21 cellular contexts compared by ENCODE assay signal in the genomic region with DNA sequence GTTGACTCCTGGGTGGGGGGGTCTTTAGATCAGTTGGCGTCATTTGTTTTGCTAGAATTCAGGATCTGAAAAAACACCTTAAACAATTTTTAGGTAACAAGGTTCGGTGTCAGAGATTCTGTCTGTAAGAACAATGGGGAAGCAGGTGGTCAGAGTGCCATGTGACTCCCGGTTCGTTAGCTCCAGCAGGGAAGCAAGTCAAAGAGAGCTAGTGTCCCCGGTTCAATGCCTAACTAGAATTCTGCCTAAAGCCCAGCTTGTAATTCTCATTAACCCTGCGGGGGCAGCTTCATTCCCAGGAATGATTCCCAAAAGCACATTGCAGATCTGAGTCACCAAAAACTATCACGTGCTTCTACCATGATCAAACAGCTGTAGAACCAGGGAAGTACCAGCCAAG.
DNase-seq lines count a peak whose midpoint lies in the region; ATAC-seq, FAIRE-seq and TF ChIP-seq lines count a peak whose summit lies in the region.
"Had no signal": no experiment of that assay in that cellular context is flagged by ENCODE, and none has a peak within 500 bp of the region (broad histone marks: within the 10 kb centered on the region; RNA-seq: fewer than 3 reads in every experiment).

No MANE protein-coding gene starts in this region.

- H3K4me3 ChIP-seq in H1 (ENCODE audit: extremely low read depth in 1 of 4, insufficient read depth in 2 of 4, low read depth in 3 of 4, low read length in 4 of 4): no peak overlapping the region
- H3K4me3 ChIP-seq in mesendoderm (ENCODE audit: low read length): no peak overlapping the region
- H3K4me3 ChIP-seq: BLaER1, GM12878 had no signal

- no peaks in the 10 kb centered on the region for H3K23me2 ChIP-seq in H1 (ENCODE audit: low read depth, low read length)

- H2BK20ac ChIP-seq in H1 (ENCODE audit: low read length): peak overlapping the region; percentile 21; the same call in 1 of the 2 replicates

- no peak for TF ChIP-seq EP300 in H1 (IDR thresholded peaks at IDR 0.05; ENCODE audit: borderline replicate concordance in 1 of 2, low read depth in 2 of 2, low read length in 2 of 2)

- no peaks in the 10 kb centered on the region for H4K20me1 ChIP-seq in H1 (replicated peaks in 1 of 2; ENCODE audit: control insufficient read depth in 1 of 2, insufficient read depth in 2 of 2, low read length in 2 of 2)
- H4K20me1 ChIP-seq: BLaER1 had no signal

- FAIRE-seq in H1 (lab: Jason Lieb, UNC): no peak
- FAIRE-seq: A204.1, G401.6, GM12878, GM18507 had no signal

- POLR2A ChIA-PET in H1 (lab: Charles Lee; ENCODE audit: partially characterized antibody): no interaction called here

- no peak overlapping the region for H3K14ac ChIP-seq in H1 (ENCODE audit: insufficient read length)

- H3K4me3 Mint-ChIP-seq in activated T-cell treated with anti-CD3 and anti-CD28 coated beads, Interleukin-2, amount 50 U/mL, for 4 hours: no peak overlapping the region
- H3K4me3 Mint-ChIP-seq: CD8-positive, alpha-beta T cell; H9; IgD-negative memory B cell had no signal

- H3K36me3 ChIP-seq in H1 (ENCODE audit: control insufficient read depth in 2 of 4, insufficient read depth in 4 of 4, low read length in 3 of 4) (no peaks in the 10 kb centered on the region), mesendoderm (ENCODE audit: control insufficient read depth, insufficient read depth, low read length) (no peaks in the 10 kb centered on the region)
- H3K36me3 ChIP-seq: BLaER1 had no signal

- no peak overlapping the region for H3K4ac ChIP-seq in H1 (replicated peaks; ENCODE audit: insufficient read length, low read depth, low read length)
- H3K4ac ChIP-seq in mesendoderm (ENCODE audit: low read depth, low read length): no peak overlapping the region

- TF ChIP-seq RAD21 in H1 (IDR thresholded peaks at IDR 0.05 in 1 of 2, conservative IDR thresholded peaks at IDR 0.05 in 1 of 2; ENCODE audit: low read depth in 2 of 2, low read length in 2 of 2): no peak

- H2BK12ac ChIP-seq in H1 (ENCODE audit: low read depth, low read length): peak overlapping the region; percentile 77; the same call in 1 of the 2 replicates

- CTCF ChIA-PET in H1 (lab: Charles Lee; ENCODE audit: partially characterized antibody): interaction anchor here (0.8 to 2.7 kb wide), 3 partner anchors 8 to 163 kb away, joined by 3 to 7 read pairs (median 3); no protein-coding TSS in a partner anchor

- ATAC-seq in HG02571 (IDR thresholded peaks at IDR 0.05; ENCODE audit: unreplicated experiment) (no peak), GM21717 (IDR thresholded peaks at IDR 0.05; ENCODE audit: unreplicated experiment) (no peak)
- no peak for ATAC-seq in activated T-cell treated with anti-CD3 and anti-CD28 coated beads, Interleukin-2, amount 50 U/mL, for 4 hours
- ATAC-seq: CD8-positive, alpha-beta T cell; GM12878 had no signal

- H3K79me1 ChIP-seq in H1 (ENCODE audit: low read depth, low read length) (no peaks in the 10 kb centered on the region), mesendoderm (ENCODE audit: low read length) (no peaks in the 10 kb centered on the region)

- H4K5ac ChIP-seq in H1 (ENCODE audit: insufficient read length, low read depth, low read length) (no peak overlapping the region), mesendoderm (ENCODE audit: low read length) (no peak overlapping the region)

- no peak overlapping the region; the same call in 1 of the 2 replicates for H2AK5ac ChIP-seq in H1 (ENCODE audit: low read depth, low read length)
- H2AK5ac ChIP-seq in mesendoderm (ENCODE audit: low read length): no peak overlapping the region

- TF ChIP-seq CTCF in H1 (IDR thresholded peaks at IDR 0.05; ENCODE audit: control extremely low read depth in 1 of 3, insufficient read depth in 1 of 3, low read depth in 1 of 3, low read length in 3 of 3): no peak

- no peaks in the 10 kb centered on the region for H3K27me3 Mint-ChIP-seq in activated T-cell treated with anti-CD3 and anti-CD28 coated beads, Interleukin-2, amount 50 U/mL, for 4 hours (ENCODE audit: low read depth)
- H3K27me3 Mint-ChIP-seq: IgD-negative memory B cell had no signal

- H3K4me2 ChIP-seq in H1 (ENCODE audit: insufficient read depth in 1 of 2, low read depth in 2 of 2, low read length in 2 of 2): no peak overlapping the region
- H3K4me2 ChIP-seq in mesendoderm (ENCODE audit: low read length): no peak overlapping the region
- H3K4me2 ChIP-seq: BLaER1 had no signal

- H3K4me1 ChIP-seq in H1 (replicated peaks in 1 of 4; ENCODE audit: control insufficient read depth in 3 of 4, insufficient read depth in 4 of 4, low read length in 3 of 4) (peaks cover 0 to 3% (median 0%) of the 10 kb centered on the region in 4 experiments; a peak in 1 of 7 replicates), mesendoderm (ENCODE audit: control insufficient read depth, low read depth, low read length) (no peaks in the 10 kb centered on the region)
- H3K4me1 ChIP-seq: BLaER1 had no signal

- H2BK15ac ChIP-seq in H1 (ENCODE audit: low read length) (no peak overlapping the region), mesendoderm (replicated peaks; ENCODE audit: low read depth) (no peak overlapping the region)

- H4K8ac ChIP-seq in H1 (ENCODE audit: extremely low read depth, insufficient read depth, low read length): no peak overlapping the region
- no peak overlapping the region for H4K8ac ChIP-seq in mesendoderm (ENCODE audit: low read depth, low read length)

- no peaks in the 10 kb centered on the region for H3K9me3 Mint-ChIP-seq in activated T-cell treated with anti-CD3 and anti-CD28 coated beads, Interleukin-2, amount 50 U/mL, for 4 hours
- H3K9me3 Mint-ChIP-seq: CD8-positive, alpha-beta T cell had no signal

- peak overlapping the region; percentile 55 for H2AFZ ChIP-seq in H1 (ENCODE audit: low read length)

- H3K4me1 Mint-ChIP-seq in activated T-cell treated with anti-CD3 and anti-CD28 coated beads, Interleukin-2, amount 50 U/mL, for 4 hours (ENCODE audit: low read depth): no peaks in the 10 kb centered on the region
- H3K4me1 Mint-ChIP-seq: IgD-negative memory B cell had no signal

- H3K56ac ChIP-seq in H1 (replicated peaks; ENCODE audit: insufficient read length, low read depth, low read length) (no peak overlapping the region), mesendoderm (ENCODE audit: low read length) (no peak overlapping the region)

- H3K18ac ChIP-seq in H1 (ENCODE audit: extremely low read depth, low read length) (no peak overlapping the region), mesendoderm (ENCODE audit: low read length) (no peak overlapping the region)

- H3K9ac ChIP-seq in H1 (replicated peaks in 1 of 4; ENCODE audit: extremely low read depth in 1 of 4, low read depth in 3 of 4, low read length in 3 of 4) (no peak overlapping the region), mesendoderm (ENCODE audit: low read length) (no peak overlapping the region)
- H3K9ac ChIP-seq: BLaER1 had no signal

- no peaks in the 10 kb centered on the region for H3K9me3 ChIP-seq in H1 (ENCODE audit: insufficient read depth in 2 of 2, low read depth in 1 of 2, low read length in 1 of 2)
- H3K9me3 ChIP-seq: BLaER1 had no signal

- DNase-seq in EL: peak; percentile 2
- DNase-seq in LHCN-M2 (ENCODE audit: low read depth): peak; percentile 46
- DNase-seq in H1 (ENCODE audit: low read depth in 1 of 2, low spot score in 2 of 2): no peak
- DNase-seq in mesendoderm: peak; percentile 23
- DNase-seq in activated T-cell treated with anti-CD3 and anti-CD28 coated beads, Interleukin-2, amount 50 U/mL, for 4 hours: no peak
- DNase-seq: CD8-positive, alpha-beta T cell; H9; Kasumi-1; NCI-H1417; NCI-H2029; NCI-H2171 treated with DMSO at 0.1 percent for 48 hours; NCI-H446 treated with DMSO at 0.1 percent for 48 hours; NK-92 treated with Interleukin-12 subunit alpha and Interleukin-12 subunit beta, amount 100 ng/mL, for 24 hours had no signal

- WGBS in H1 (ENCODE audit: extremely low coverage in 1 of 2, insufficient coverage in 1 of 2, insufficient read length in 1 of 2, insufficient replicate concordance in 2 of 2, low coverage in 1 of 2, low lambda C conversion rate in 2 of 2, missing lambda C conversion rate in 1 of 2), 2 experiments: 74% methylated on average over 7 of the region's 7 CpGs; no CpG with 5 or more reads in 1 of the 2 experiments
- no CpG with 5 or more reads among the region's 7 CpGs for WGBS in mesendoderm (ENCODE audit: extremely low coverage, insufficient coverage, low lambda C conversion rate)

- no peak overlapping the region for H4K91ac ChIP-seq in H1 (replicated peaks; ENCODE audit: insufficient read length, low read length)

- no peak overlapping the region for H3K27ac ChIP-seq in H1 (ENCODE audit: low read depth, low read length)
- H3K27ac ChIP-seq in mesendoderm (ENCODE audit: low read depth, low read length): no peak overlapping the region
- H3K27ac ChIP-seq: BLaER1 had no signal

- no peaks in the 10 kb centered on the region for H3K36me3 Mint-ChIP-seq in activated T-cell treated with anti-CD3 and anti-CD28 coated beads, Interleukin-2, amount 50 U/mL, for 4 hours (ENCODE audit: insufficient read depth)
- H3K36me3 Mint-ChIP-seq: CD8-positive, alpha-beta T cell; IgD-negative memory B cell had no signal

- no peaks in the 10 kb centered on the region for H3K79me2 ChIP-seq in H1 (ENCODE audit: control insufficient read depth in 1 of 2, insufficient read depth in 2 of 2, low read length in 2 of 2)
- no peaks in the 10 kb centered on the region for H3K79me2 ChIP-seq in mesendoderm (ENCODE audit: control insufficient read depth, insufficient read depth, low read length)

- no peak overlapping the region for H2BK120ac ChIP-seq in H1 (replicated peaks; ENCODE audit: low read depth, low read length)
- no peak overlapping the region for H2BK120ac ChIP-seq in mesendoderm (ENCODE audit: low read depth, low read length)

- no peak for TF ChIP-seq POLR2A in H1 (IDR thresholded peaks at IDR 0.05; ENCODE audit: control extremely low read depth in 1 of 2, low read depth in 2 of 2, low read length in 2 of 2)

- H3K27me3 ChIP-seq in H1 (replicated peaks in 1 of 4; ENCODE audit: control insufficient read depth in 3 of 4, extremely low read depth in 1 of 4, insufficient read depth in 3 of 4, low read length in 3 of 4) (no peaks in the 10 kb centered on the region), mesendoderm (ENCODE audit: insufficient read depth, low read length, poor library complexity) (no peaks in the 10 kb centered on the region)
- H3K27me3 ChIP-seq: BLaER1 had no signal

- H2BK5ac ChIP-seq in H1 (ENCODE audit: low read depth, low read length) (no peak overlapping the region), mesendoderm (ENCODE audit: low read length) (no peak overlapping the region)

- H3K23ac ChIP-seq in H1 (ENCODE audit: insufficient read length): no peak overlapping the region
- H3K23ac ChIP-seq in mesendoderm (ENCODE audit: low read length): no peak overlapping the region

TF ChIP-seq in H1, 55 proteins besides CTCF, POLR2A, EP300 and RAD21 (continues in another document):
- peak; percentile 71 for TF ChIP-seq MAX (IDR thresholded peaks at IDR 0.05)
- no peak for TF ChIP-seq NRF1 (IDR thresholded peaks at IDR 0.05; ENCODE audit: low read depth, low read length)

Comparison
In these comparisons a context has a peak if more than half of its experiments do, and no peak if none do; other contexts are left out.
1. DNase-seq: peak in EL (single experiment), LHCN-M2 (single experiment) and mesendoderm (single experiment); none in H1 (0 of 2) and activated T-cell treated with anti-CD3 and anti-CD28 coated beads, Interleukin-2, amount 50 U/mL, for 4 hours (single experiment).